In the genomic region with DNA sequence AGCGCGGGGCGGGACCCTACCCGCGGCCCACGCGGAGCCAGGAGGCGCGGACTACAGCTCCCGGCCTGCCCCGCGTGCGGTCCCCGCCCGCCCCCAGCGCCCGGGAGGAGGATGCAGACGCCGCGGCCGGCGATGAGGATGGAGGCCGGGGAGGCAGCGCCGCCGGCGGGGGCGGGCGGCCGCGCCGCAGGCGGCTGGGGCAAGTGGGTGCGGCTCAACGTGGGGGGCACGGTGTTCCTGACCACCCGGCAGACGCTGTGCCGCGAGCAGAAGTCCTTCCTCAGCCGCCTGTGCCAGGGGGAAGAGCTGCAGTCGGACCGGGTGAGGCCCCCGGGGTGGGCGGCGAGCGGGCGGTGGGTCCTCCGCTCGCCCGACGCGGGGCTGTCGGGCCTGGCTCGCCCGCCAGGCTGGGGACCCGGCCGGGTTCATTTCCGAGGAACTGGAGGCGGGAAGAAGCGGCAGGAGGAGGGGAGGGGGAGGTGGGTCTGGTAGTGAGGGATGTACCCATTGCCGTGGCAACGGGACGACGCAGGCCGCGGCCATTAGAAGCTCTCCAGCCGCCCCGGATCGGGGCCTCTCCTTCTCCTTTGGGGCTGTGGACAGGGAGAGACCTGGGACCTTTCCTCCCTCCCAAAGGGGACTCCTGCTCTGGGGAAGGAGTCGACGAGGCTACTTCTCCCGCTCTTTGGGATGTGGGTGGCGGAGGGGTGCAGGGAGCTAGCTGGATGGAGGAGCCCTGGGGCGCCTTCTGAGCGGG, we compare ENCODE assay signal across 8 cellular contexts. TPM values are rescaled to one million over a fixed set of nuclear protein-coding genes. Genes with fewer than 3 reads are reported as not detected.
DNase-seq lines count a peak whose midpoint lies in the region; ATAC-seq and TF ChIP-seq lines count a peak whose summit lies in the region.

A gene with protein sequence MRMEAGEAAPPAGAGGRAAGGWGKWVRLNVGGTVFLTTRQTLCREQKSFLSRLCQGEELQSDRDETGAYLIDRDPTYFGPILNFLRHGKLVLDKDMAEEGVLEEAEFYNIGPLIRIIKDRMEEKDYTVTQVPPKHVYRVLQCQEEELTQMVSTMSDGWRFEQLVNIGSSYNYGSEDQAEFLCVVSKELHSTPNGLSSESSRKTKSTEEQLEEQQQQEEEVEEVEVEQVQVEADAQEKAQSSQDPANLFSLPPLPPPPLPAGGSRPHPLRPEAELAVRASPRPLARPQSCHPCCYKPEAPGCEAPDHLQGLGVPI (plus strand): TSS at position 114 of the 757 bp plus-strand sequence. CDS start 19 bp downstream, at position 133.

- H3K4me1 ChIP-seq in ACC112 (ENCODE audit: control insufficient read depth, insufficient read depth, low read length, unreplicated experiment) (peaks cover 4% of the 10 kb centered on the region), HUES6 (ENCODE audit: control insufficient read depth, insufficient read depth, low read length) (peaks cover 7% of the 10 kb centered on the region; the same call in 1 of the 2 replicates), left ventricle myocardium inferior (peaks cover 30% of the 10 kb centered on the region), prostate gland (replicated peaks) (peaks cover 3% of the 10 kb centered on the region), upper lobe of right lung (peaks cover 7% of the 10 kb centered on the region)

- peak within 1 kb of the TSS; percentile 81 for H3K4me3 ChIP-seq in ACC112 (ENCODE audit: low read depth, low read length)
- H3K4me3 ChIP-seq in HUES6 (ENCODE audit: low read depth, low read length), result peak within 1 kb of the TSS; percentile 92
- peak within 1 kb of the TSS; percentile 81 for H3K4me3 ChIP-seq in left ventricle myocardium inferior
- peak within 1 kb of the TSS; percentile 44 to 52 for H3K4me3 ChIP-seq in prostate gland
- H3K4me3 ChIP-seq in upper lobe of right lung, result peak within 1 kb of the TSS; percentile 68

- no peaks in the 10 kb centered on the region for H3K27me3 Mint-ChIP-seq in T-helper 1 cell treated with Interleukin-12 subunit alpha and Interleukin-12 subunit beta and Interleukin-4 antibody, amounts not matched to agents 30 μg/mL and 1 μg/mL, for 36 hours (ENCODE audit: low read depth)

- H3K27ac ChIP-seq in ACC112 (ENCODE audit: low read depth, low read length) (no peak within 1 kb of the TSS), HUES6 (ENCODE audit: low read depth, low read length) (no peak within 1 kb of the TSS), left ventricle myocardium inferior (replicated peaks) (peak within 1 kb of the TSS; percentile 30), prostate gland (no peak within 1 kb of the TSS), upper lobe of right lung (peak within 1 kb of the TSS; percentile 18)

- no peaks in the 10 kb centered on the region for H3K9me3 Mint-ChIP-seq in T-helper 1 cell treated with Interleukin-12 subunit alpha and Interleukin-12 subunit beta and Interleukin-4 antibody, amounts not matched to agents 30 μg/mL and 1 μg/mL, for 36 hours

- no peaks in the 10 kb centered on the region for H3K27me3 ChIP-seq in ACC112 (ENCODE audit: insufficient read depth, low read length)
- H3K27me3 ChIP-seq in HUES6 (ENCODE audit: control insufficient read depth, insufficient read depth, low read length), result peaks cover 6% of the 10 kb centered on the region; the same call in 1 of the 2 replicates
- H3K27me3 ChIP-seq in left ventricle myocardium inferior (ENCODE audit: low read depth), result no peaks in the 10 kb centered on the region
- H3K27me3 ChIP-seq in prostate gland (replicated peaks; ENCODE audit: insufficient read depth), result no peaks in the 10 kb centered on the region
- H3K27me3 ChIP-seq in upper lobe of right lung, result no peaks in the 10 kb centered on the region

- H3K4me3 Mint-ChIP-seq in T-helper 1 cell treated with Interleukin-12 subunit alpha and Interleukin-12 subunit beta and Interleukin-4 antibody, amounts not matched to agents 30 μg/mL and 1 μg/mL, for 36 hours, result peak within 1 kb of the TSS; percentile 87

- intact Hi-C loops in left ventricle myocardium inferior (cut with micrococcal nuclease), result no loop called here
- intact Hi-C loops in prostate gland (cut with DNase I), result no loop called here
- intact Hi-C loops in upper lobe of right lung (cut with DNase I), result no loop called here

- H3K27ac Mint-ChIP-seq in T-helper 1 cell treated with Interleukin-12 subunit alpha and Interleukin-12 subunit beta and Interleukin-4 antibody, amounts not matched to agents 30 μg/mL and 1 μg/mL, for 36 hours, result peak within 1 kb of the TSS; percentile 39

- H3K36me3 ChIP-seq in ACC112 (ENCODE audit: insufficient read depth, low read length) (no peaks in the 10 kb centered on the region), HUES6 (ENCODE audit: control insufficient read depth, insufficient read depth, low read length) (peaks cover 19% of the 10 kb centered on the region), left ventricle myocardium inferior (peaks cover 12% of the 10 kb centered on the region), prostate gland (no peaks in the 10 kb centered on the region), upper lobe of right lung (peaks cover 4% of the 10 kb centered on the region)

- H3K9me3 ChIP-seq in HUES6 (ENCODE audit: control insufficient read depth, insufficient read depth, low read depth, low read length) (no peaks in the 10 kb centered on the region), left ventricle myocardium inferior (replicated peaks) (no peaks in the 10 kb centered on the region), prostate gland (no peaks in the 10 kb centered on the region), upper lobe of right lung (no peaks in the 10 kb centered on the region)

- 4% methylated on average over 54 of the region's 76 CpGs for WGBS in prostate gland

- H3K9ac ChIP-seq in HUES6 (ENCODE audit: low read length), result peak within 1 kb of the TSS; percentile 53

- H3K79me2 ChIP-seq in ACC112 (ENCODE audit: control insufficient read depth, insufficient read depth, low read length, unreplicated experiment), result no peaks in the 10 kb centered on the region

- ATAC-seq in GM18511 (IDR thresholded peaks at IDR 0.05; ENCODE audit: unreplicated experiment) (peak; percentile 66), upper lobe of right lung (peak; percentile 88)

- H3K36me3 Mint-ChIP-seq in T-helper 1 cell treated with Interleukin-12 subunit alpha and Interleukin-12 subunit beta and Interleukin-4 antibody, amounts not matched to agents 30 μg/mL and 1 μg/mL, for 36 hours (ENCODE audit: low read depth), result peaks cover 8% of the 10 kb centered on the region

- peak within 1 kb of the TSS; percentile 60 for H2AFZ ChIP-seq in ACC112 (ENCODE audit: low read length, unreplicated experiment)

- TF ChIP-seq CTCF in left ventricle myocardium inferior (IDR thresholded peaks at IDR 0.05; ENCODE audit: borderline replicate concordance), result no peak
- TF ChIP-seq CTCF in prostate gland (IDR thresholded peaks at IDR 0.05), result peak in 1 of 4 experiments; percentile 12
- no peak for TF ChIP-seq CTCF in upper lobe of right lung (IDR thresholded peaks at IDR 0.05)

- peaks cover 6% of the 10 kb centered on the region for H3K4me1 Mint-ChIP-seq in T-helper 1 cell treated with Interleukin-12 subunit alpha and Interleukin-12 subunit beta and Interleukin-4 antibody, amounts not matched to agents 30 μg/mL and 1 μg/mL, for 36 hours (ENCODE audit: low read depth)

- DNase-seq in amniotic epithelial cell (ENCODE audit: low read depth) (peak; percentile 56), left ventricle myocardium inferior (peak; percentile 79), prostate gland (ENCODE audit: low spot score) (peak; percentile 32), upper lobe of right lung (peak; percentile 89)

- no peak for TF ChIP-seq POLR2A in prostate gland (IDR thresholded peaks at IDR 0.05)

RNA-seq across cellular contexts. Expression of the gene that starts here (rescaled TPM):
- 14.3 TPM for total RNA-seq in left ventricle myocardium inferior
- 10 to 100 TPM in 1 of 2 donors, 1 to 10 TPM in 1; 7.8 to 32.4 TPM for total RNA-seq in prostate gland
- total RNA-seq in upper lobe of right lung, result 19.2 TPM

Comparison
In these comparisons a context has a peak if more than half of its experiments do, and no peak if none do; other contexts are left out.
1. H3K27ac ChIP-seq: peak in left ventricle myocardium inferior (single experiment) and upper lobe of right lung (single experiment); none in ACC112 (single experiment), HUES6 (single experiment) and prostate gland (0 of 2).
2. DNase-seq: peak in every context shown above with its lines; median percentile 89 in upper lobe of right lung; 79 in left ventricle myocardium inferior; 56 in amniotic epithelial cell; 32 in prostate gland.
3. Peak in every context shown above with its lines, with median percentiles within 50 percentile points of each other: H3K4me3 ChIP-seq.